In the genomic region with DNA sequence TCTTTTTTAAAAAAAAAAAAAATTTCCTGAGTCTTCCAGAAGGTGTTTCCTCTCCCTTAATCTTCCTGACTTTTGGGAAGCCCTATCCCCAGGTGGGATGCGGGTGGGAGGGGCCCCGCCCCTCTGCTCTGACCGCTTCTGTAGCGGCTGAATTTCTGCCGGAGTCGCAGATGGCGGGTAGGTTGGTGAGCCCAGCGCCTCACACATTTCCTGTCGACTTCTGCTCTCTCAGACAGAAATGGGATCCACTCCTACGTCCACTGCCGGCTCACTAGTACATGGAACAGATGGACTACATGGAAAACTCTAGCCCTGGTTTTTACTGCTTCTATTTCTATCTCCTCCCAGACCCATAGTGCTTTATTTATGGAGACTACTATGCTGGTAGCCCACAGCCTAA, we compare ENCODE assay signal across 27 cellular contexts.
"Had no signal": no experiment of that assay in that cellular context is flagged by ENCODE, and none has a peak within 500 bp of the region (broad histone marks: within the 10 kb centered on the region; RNA-seq: fewer than 3 reads in every experiment).

No MANE protein-coding gene starts in this region.

- H3K27me3 Mint-ChIP-seq: activated naive CD8-positive, alpha-beta T cell treated with anti-CD3 and anti-CD28 coated beads for 36 hours; effector memory CD8-positive, alpha-beta T cell; stimulated activated naive B cell treated with anti-CD40 and anti-IgM and Interleukin-4, amounts not matched to agents 10 μg/mL and 1 μg/mL and 100 μg/mL, for 72 hours had no signal

- H3K4me3 Mint-ChIP-seq: activated naive CD8-positive, alpha-beta T cell treated with anti-CD3 and anti-CD28 coated beads for 36 hours; effector memory CD8-positive, alpha-beta T cell; nephron; stimulated activated naive B cell treated with anti-CD40 and anti-IgM and Interleukin-4, amounts not matched to agents 10 μg/mL and 1 μg/mL and 100 μg/mL, for 72 hours had no signal

- H3K36me3 Mint-ChIP-seq: activated naive CD8-positive, alpha-beta T cell treated with anti-CD3 and anti-CD28 coated beads for 36 hours; stimulated activated naive B cell treated with anti-CD40 and anti-IgM and Interleukin-4, amounts not matched to agents 10 μg/mL and 1 μg/mL and 100 μg/mL, for 72 hours had no signal

- DNase-seq: activated CD4-positive, alpha-beta T cell treated with anti-CD3 and anti-CD28 coated beads for 4 hours; activated CD4-positive, alpha-beta T cell treated with anti-CD3 and anti-CD28 coated beads, Interleukin-2, amount 50 U/mL, for 48 hours; activated CD8-positive, alpha-beta memory T cell treated with anti-CD3 and anti-CD28 coated beads for 24 hours; activated effector memory CD4-positive, alpha-beta T cell treated with Interleukin-2 at 50 U/mL for 16 hours; activated naive CD4-positive, alpha-beta T cell treated with Interleukin-2 at 50 U/mL for 16 hours; activated naive CD8-positive, alpha-beta T cell treated with anti-CD3 and anti-CD28 coated beads for 36 hours; adrenal gland; aorta; body of pancreas; cerebellar nuclear complex; effector memory CD8-positive, alpha-beta T cell; foreskin fibroblast; heart right ventricle; left ventricle myocardium superior; ovary; retina; sigmoid colon; small intestine; stimulated activated naive B cell treated with anti-CD40 and anti-IgM and Interleukin-4, amounts not matched to agents 10 μg/mL and 1 μg/mL and 100 μg/mL, for 72 hours; stomach; tibial artery; upper lobe of right lung had no signal

- H3K9me3 ChIP-seq: adrenal gland, body of pancreas, heart right ventricle, neutrophil, ovary, prostate gland, sigmoid colon, stomach, suprapubic skin, tibial artery, upper lobe of right lung had no signal

- H3K9me3 Mint-ChIP-seq: activated naive CD8-positive, alpha-beta T cell treated with anti-CD3 and anti-CD28 coated beads for 36 hours; effector memory CD8-positive, alpha-beta T cell; nephron had no signal

- H3K36me3 ChIP-seq: adrenal gland, heart right ventricle, neutrophil, ovary, prostate gland, sigmoid colon, stomach, suprapubic skin, tibial artery, upper lobe of right lung had no signal

- ATAC-seq: body of pancreas; effector memory CD8-positive, alpha-beta T cell; heart right ventricle; left ventricle myocardium superior; stimulated activated naive B cell treated with anti-CD40 and anti-IgM and Interleukin-4, amounts not matched to agents 10 μg/mL and 1 μg/mL and 100 μg/mL, for 72 hours; upper lobe of right lung had no signal

- H3K27me3 ChIP-seq: adrenal gland, body of pancreas, ovary, sigmoid colon, stomach, suprapubic skin, upper lobe of right lung had no signal

- H3K4me1 ChIP-seq: adrenal gland, body of pancreas, heart right ventricle, prostate gland, sigmoid colon, stomach, suprapubic skin, tibial artery, upper lobe of right lung had no signal

- H3K4me1 Mint-ChIP-seq: activated naive CD8-positive, alpha-beta T cell treated with anti-CD3 and anti-CD28 coated beads for 36 hours; nephron; stimulated activated naive B cell treated with anti-CD40 and anti-IgM and Interleukin-4, amounts not matched to agents 10 μg/mL and 1 μg/mL and 100 μg/mL, for 72 hours had no signal

- H3K4me3 ChIP-seq: adrenal gland, body of pancreas, coronary artery, heart right ventricle, ovary, prostate gland, sigmoid colon, stomach, suprapubic skin, tibial artery, upper lobe of right lung had no signal

- H3K27ac Mint-ChIP-seq: activated naive CD8-positive, alpha-beta T cell treated with anti-CD3 and anti-CD28 coated beads for 36 hours; effector memory CD8-positive, alpha-beta T cell; nephron; stimulated activated naive B cell treated with anti-CD40 and anti-IgM and Interleukin-4, amounts not matched to agents 10 μg/mL and 1 μg/mL and 100 μg/mL, for 72 hours had no signal

- H3K27ac ChIP-seq: adrenal gland, body of pancreas, coronary artery, heart right ventricle, neutrophil, ovary, prostate gland, sigmoid colon, stomach, suprapubic skin, tibial artery, upper lobe of right lung had no signal
